ENCODE assay signal across 16 cellular contexts in genomic region chr3:156181509-156181908, GRCh38.
DNase-seq lines count a peak whose midpoint lies in the region; ATAC-seq, FAIRE-seq and TF ChIP-seq lines count a peak whose summit lies in the region.
"Had no signal": no experiment of that assay in that cellular context is flagged by ENCODE, and none has a peak within 500 bp of the region (broad histone marks: within the 10 kb centered on the region; RNA-seq: fewer than 3 reads in every experiment).

No MANE protein-coding gene starts in this region.

- no peak overlapping the region for H3K4me3 ChIP-seq in astrocyte (ENCODE audit: insufficient read depth, low read depth, low read length)
- no peak overlapping the region for H3K4me3 ChIP-seq in MG63
- no peak overlapping the region for H3K4me3 ChIP-seq in right lobe of liver
- H3K4me3 ChIP-seq: coronary artery, left lung had no signal

- no peaks in the 10 kb centered on the region for H4K20me1 ChIP-seq in astrocyte (ENCODE audit: insufficient read depth, low read length)

- TF ChIP-seq POLR2A in right lobe of liver (IDR thresholded peaks at IDR 0.05) = no peak

- no peak for FAIRE-seq in astrocyte (lab: Jason Lieb, UNC)

- H3K9me3 ChIP-seq in astrocyte (ENCODE audit: insufficient read depth, low read depth, low read length) (no peaks in the 10 kb centered on the region), MG63 (no peaks in the 10 kb centered on the region), right lobe of liver (no peaks in the 10 kb centered on the region)
- H3K9me3 ChIP-seq: left lung had no signal

- ATAC-seq in right lobe of liver (no peak), HG03457 (IDR thresholded peaks at IDR 0.05; ENCODE audit: unreplicated experiment) (no peak), GM19023 (IDR thresholded peaks at IDR 0.05; ENCODE audit: unreplicated experiment) (no peak)
- ATAC-seq: left lung; natural killer cell treated with Interleukin-12 subunit alpha and Interleukin-12 subunit beta and Interleukin-15 and Interleukin-18, amount 100 ng/mL, for 72 hours had no signal

- H2AFZ ChIP-seq in astrocyte (ENCODE audit: low read depth, low read length) = no peak overlapping the region

- H3K36me3 Mint-ChIP-seq in astrocyte (ENCODE audit: low read depth, unreplicated experiment) = no peaks in the 10 kb centered on the region
- H3K36me3 Mint-ChIP-seq: activated naive CD4-positive, alpha-beta T cell treated with anti-CD3 and anti-CD28 coated beads, Interleukin-2, amount 50 U/mL, for 24 hours; CD8-positive, alpha-beta memory T cell; natural killer cell treated with Interleukin-12 subunit alpha and Interleukin-12 subunit beta and Interleukin-15 and Interleukin-18, amount 100 ng/mL, for 72 hours had no signal

- TF ChIP-seq CTCF in astrocyte (IDR thresholded peaks at IDR 0.05; ENCODE audit: insufficient read depth, low read depth, low read length) (no peak), right lobe of liver (IDR thresholded peaks at IDR 0.05) (no peak)

- peaks cover 8% of the 10 kb centered on the region for H3K4me1 Mint-ChIP-seq in astrocyte (ENCODE audit: low read depth, unreplicated experiment)
- H3K4me1 Mint-ChIP-seq: activated CD4-positive, alpha-beta T cell treated with anti-CD3 and anti-CD28 coated beads, Interleukin-2, amount 10 ng/mL, durations not matched to agents 7 days and 5 days; activated naive CD4-positive, alpha-beta T cell treated with anti-CD3 and anti-CD28 coated beads, Interleukin-2, amount 50 U/mL, for 24 hours; CD8-positive, alpha-beta memory T cell had no signal

- H3K9ac ChIP-seq in astrocyte (ENCODE audit: low read length) = no peak overlapping the region

- peak; percentile 14 for DNase-seq in GM03348 (ENCODE audit: low spot score)
- DNase-seq in M059J (ENCODE audit: low read depth) = peak; percentile 85
- peak; percentile 76 for DNase-seq in astrocyte (ENCODE audit: low read depth)
- DNase-seq in kidney tubule cell (ENCODE audit: low spot score) = peak; percentile 89
- DNase-seq in MG63 = no peak
- no peak for DNase-seq in right lobe of liver
- DNase-seq: activated CD4-positive, alpha-beta T cell treated with anti-CD3 and anti-CD28 coated beads, Interleukin-2, amount 10 ng/mL, durations not matched to agents 7 days and 5 days; CD8-positive, alpha-beta memory T cell; left lung; NCI-H1048; NCI-H526 had no signal

- H3K27ac Mint-ChIP-seq in astrocyte (ENCODE audit: unreplicated experiment) = peak overlapping the region; percentile 28
- H3K27ac Mint-ChIP-seq: activated CD4-positive, alpha-beta T cell treated with anti-CD3 and anti-CD28 coated beads, Interleukin-2, amount 10 ng/mL, durations not matched to agents 7 days and 5 days; CD8-positive, alpha-beta memory T cell; natural killer cell treated with Interleukin-12 subunit alpha and Interleukin-12 subunit beta and Interleukin-15 and Interleukin-18, amount 100 ng/mL, for 72 hours had no signal

- H3K27ac ChIP-seq in astrocyte (ENCODE audit: low read depth, low read length) (no peak overlapping the region), right lobe of liver (no peak overlapping the region)
- H3K27ac ChIP-seq: coronary artery, left lung had no signal

- H3K9me3 Mint-ChIP-seq in astrocyte (ENCODE audit: unreplicated experiment) = peaks cover 2% of the 10 kb centered on the region
- H3K9me3 Mint-ChIP-seq: activated CD4-positive, alpha-beta T cell treated with anti-CD3 and anti-CD28 coated beads, Interleukin-2, amount 10 ng/mL, durations not matched to agents 7 days and 5 days; activated naive CD4-positive, alpha-beta T cell treated with anti-CD3 and anti-CD28 coated beads, Interleukin-2, amount 50 U/mL, for 24 hours; CD8-positive, alpha-beta memory T cell; natural killer cell treated with Interleukin-12 subunit alpha and Interleukin-12 subunit beta and Interleukin-15 and Interleukin-18, amount 100 ng/mL, for 72 hours had no signal

- H3K27me3 Mint-ChIP-seq in astrocyte (ENCODE audit: low read depth, unreplicated experiment) = peaks cover 8% of the 10 kb centered on the region
- H3K27me3 Mint-ChIP-seq: activated naive CD4-positive, alpha-beta T cell treated with anti-CD3 and anti-CD28 coated beads, Interleukin-2, amount 50 U/mL, for 24 hours had no signal

- no peak overlapping the region for H3K4me3 Mint-ChIP-seq in astrocyte (ENCODE audit: unreplicated experiment)
- H3K4me3 Mint-ChIP-seq: activated CD4-positive, alpha-beta T cell treated with anti-CD3 and anti-CD28 coated beads, Interleukin-2, amount 10 ng/mL, durations not matched to agents 7 days and 5 days; activated naive CD4-positive, alpha-beta T cell treated with anti-CD3 and anti-CD28 coated beads, Interleukin-2, amount 50 U/mL, for 24 hours; CD8-positive, alpha-beta memory T cell; natural killer cell treated with Interleukin-12 subunit alpha and Interleukin-12 subunit beta and Interleukin-15 and Interleukin-18, amount 100 ng/mL, for 72 hours had no signal

- no peaks in the 10 kb centered on the region for H3K79me2 ChIP-seq in astrocyte (ENCODE audit: insufficient read depth, low read length)

- H3K36me3 ChIP-seq in astrocyte (ENCODE audit: insufficient read depth, low read length) (no peaks in the 10 kb centered on the region), MG63 (no peaks in the 10 kb centered on the region), right lobe of liver (no peaks in the 10 kb centered on the region)
- H3K36me3 ChIP-seq: left lung had no signal

- H3K27me3 ChIP-seq in astrocyte (ENCODE audit: insufficient read depth, low read length) (no peaks in the 10 kb centered on the region), MG63 (no peaks in the 10 kb centered on the region), right lobe of liver (no peaks in the 10 kb centered on the region)
- H3K27me3 ChIP-seq: left lung had no signal

- intact Hi-C loops in right lobe of liver (cut with DNase I) = no loop called here

- no peak overlapping the region for H3K4me2 ChIP-seq in astrocyte (ENCODE audit: low read length)

- WGBS in right lobe of liver (ENCODE audit: insufficient coverage, low coverage, low lambda C conversion rate, missing lambda C conversion rate) = 51% methylated on average over 2 of the region's 2 CpGs

- no peaks in the 10 kb centered on the region for H3K4me1 ChIP-seq in astrocyte (ENCODE audit: insufficient read depth, low read length)
- no peaks in the 10 kb centered on the region for H3K4me1 ChIP-seq in right lobe of liver
- H3K4me1 ChIP-seq: left lung had no signal

Comparison
In these comparisons a context has a peak if more than half of its experiments do, and no peak if none do; other contexts are left out.
1. DNase-seq: peak in GM03348 (single experiment), M059J (single experiment), astrocyte (single experiment) and kidney tubule cell (single experiment); none in MG63 (single experiment) and right lobe of liver (0 of 3).